Comparison of ENCODE assay signal across 28 cellular contexts in genomic region chr15:70832176-70832575, GRCh38. TPM values are rescaled to one million over a fixed set of nuclear protein-coding genes. Genes with fewer than 3 reads are reported as not detected.
"Had no signal": no experiment of that assay in that cellular context is flagged by ENCODE, and none has a peak within 500 bp of the region (broad histone marks: within the 10 kb centered on the region; RNA-seq: fewer than 3 reads in every experiment).

No MANE protein-coding gene starts in this region.

- H3K9ac ChIP-seq: neural progenitor cell had no signal

- DNase-seq: dorsolateral prefrontal cortex; effector CD4-positive, alpha-beta T cell; endodermal cell; foreskin fibroblast; heart left ventricle; kidney; mucosa of descending colon; naive B cell; retina; right lobe of liver; small intestine; stimulated activated CD4-positive, alpha-beta T cell treated with anti-CD3 and anti-CD28 coated beads, Interleukin-1b, Interleukin-23, amount 100 ng/mL, for 48 hours; stimulated activated CD4-positive, alpha-beta T cell treated with anti-CD3 and anti-CD28 coated beads, Interleukin-4, amount 100 ng/mL, for 1 hour; stimulated activated CD8-positive, alpha-beta memory T cell treated with anti-CD3 and anti-CD28 coated beads, Interleukin-4, amount 100 ng/mL, for 48 hours; stimulated activated naive CD4-positive, alpha-beta T cell; stimulated activated naive CD8-positive, alpha-beta T cell treated with anti-CD3 and anti-CD28 coated beads, Interleukin-15, amount 100 ng/mL, for 72 hours; thyroid gland had no signal

- H2AFZ ChIP-seq: hepatocyte, neural progenitor cell had no signal

- H3K4me3 ChIP-seq: dorsolateral prefrontal cortex, gastroesophageal sphincter, heart left ventricle, hepatocyte, lung, mucosa of descending colon, neural progenitor cell, right lobe of liver, suprapubic skin, thyroid gland had no signal

- H3K27ac Mint-ChIP-seq: endodermal cell; memory B cell; mesothelial cell of epicardium; natural killer cell treated with Interleukin-12 subunit alpha and Interleukin-12 subunit beta and Interleukin-15 and Interleukin-18, amount 100 ng/mL, for 72 hours; neural progenitor cell; stimulated activated naive CD8-positive, alpha-beta T cell treated with anti-CD3 and anti-CD28 coated beads, Interleukin-15, amount 100 ng/mL, for 72 hours had no signal

- H3K27me3 ChIP-seq: dorsolateral prefrontal cortex, gastroesophageal sphincter, heart left ventricle, hepatocyte, neural progenitor cell, right lobe of liver, suprapubic skin, thyroid gland had no signal

- H3K9me3 Mint-ChIP-seq: endodermal cell; memory B cell; mesothelial cell of epicardium; naive B cell; natural killer cell treated with Interleukin-12 subunit alpha and Interleukin-12 subunit beta and Interleukin-15 and Interleukin-18, amount 100 ng/mL, for 72 hours; neural progenitor cell; stimulated activated naive CD8-positive, alpha-beta T cell treated with anti-CD3 and anti-CD28 coated beads, Interleukin-15, amount 100 ng/mL, for 72 hours had no signal

- H3K4me1 ChIP-seq: neural progenitor cell had no signal

- ATAC-seq: esophagus mucosa; gastroesophageal sphincter; heart left ventricle; left lobe of liver; mucosa of descending colon; right lobe of liver; stimulated activated naive CD8-positive, alpha-beta T cell treated with anti-CD3 and anti-CD28 coated beads, Interleukin-15, amount 100 ng/mL, for 72 hours had no signal

- H3K27ac ChIP-seq: epithelial cell of prostate, gastroesophageal sphincter, heart left ventricle, hepatocyte, neural progenitor cell, suprapubic skin, thyroid gland had no signal

- H3K4me3 Mint-ChIP-seq: endodermal cell; memory B cell; mesothelial cell of epicardium; naive B cell; natural killer cell treated with Interleukin-12 subunit alpha and Interleukin-12 subunit beta and Interleukin-15 and Interleukin-18, amount 100 ng/mL, for 72 hours; neural progenitor cell; stimulated activated naive CD8-positive, alpha-beta T cell treated with anti-CD3 and anti-CD28 coated beads, Interleukin-15, amount 100 ng/mL, for 72 hours had no signal

- H3K9me3 ChIP-seq: gastroesophageal sphincter, heart left ventricle, mucosa of descending colon, right lobe of liver, suprapubic skin, thyroid gland had no signal

- H3K79me2 ChIP-seq: hepatocyte had no signal

- H3K4me1 Mint-ChIP-seq: memory B cell; naive B cell; neural progenitor cell; stimulated activated naive CD8-positive, alpha-beta T cell treated with anti-CD3 and anti-CD28 coated beads, Interleukin-15, amount 100 ng/mL, for 72 hours had no signal

- H3K36me3 ChIP-seq: right lobe of liver had no signal

- H3K4me2 ChIP-seq: hepatocyte, neural progenitor cell had no signal

- H3K36me3 Mint-ChIP-seq: memory B cell; naive B cell; natural killer cell treated with Interleukin-12 subunit alpha and Interleukin-12 subunit beta and Interleukin-15 and Interleukin-18, amount 100 ng/mL, for 72 hours had no signal

RNA-seq across cellular contexts. Expression of gene LARP6, which starts 21.8 kb away (rescaled TPM):
- total RNA-seq: natural killer cell treated with Interleukin-12 subunit alpha and Interleukin-12 subunit beta and Interleukin-15 and Interleukin-18, amount 100 ng/mL, for 72 hours had no signal
